8 cellular contexts compared by ENCODE assay signal in the genomic region with DNA sequence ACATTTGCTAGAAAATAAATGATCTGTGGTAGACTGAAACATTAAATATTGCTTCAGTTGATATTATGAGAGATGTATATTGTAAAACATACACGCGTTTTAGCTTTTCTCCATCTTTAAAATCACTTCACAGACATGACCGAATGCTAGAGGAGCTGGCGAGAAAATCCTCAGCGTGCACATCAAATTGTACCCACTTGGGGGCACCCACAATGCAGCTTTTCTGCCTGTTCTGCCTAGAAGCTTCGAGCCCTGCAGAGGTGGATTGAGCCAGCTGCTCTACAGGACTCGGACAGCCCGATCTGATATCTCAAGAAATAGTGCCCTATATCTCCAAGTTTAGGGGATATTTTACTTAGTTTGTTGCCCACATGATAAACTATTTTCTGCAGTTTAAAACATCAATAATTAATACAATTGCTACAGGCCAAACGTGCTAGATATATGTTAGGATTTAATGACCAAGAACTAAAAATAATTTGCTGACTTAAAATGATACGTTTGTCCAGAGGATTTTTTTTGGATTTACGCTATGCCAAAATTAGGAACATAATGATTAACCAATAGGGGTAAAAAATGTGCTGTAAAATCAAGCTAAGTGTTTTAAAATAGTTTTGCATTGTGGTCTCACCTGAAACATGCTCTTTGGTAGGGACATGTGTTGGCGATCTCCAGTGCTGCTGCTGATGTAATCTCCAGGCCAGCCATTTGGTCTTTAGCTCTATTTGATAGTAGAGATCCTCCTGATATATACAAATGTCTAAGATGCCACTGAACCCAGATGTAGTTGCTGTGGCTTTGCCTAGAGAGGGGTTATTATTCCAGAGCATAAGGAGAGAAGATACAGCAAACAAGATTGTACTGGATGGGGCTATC. TPM values are rescaled to one million over a fixed set of nuclear protein-coding genes. Genes with fewer than 3 reads are reported as not detected.
DNase-seq lines count a peak whose midpoint lies in the region; ATAC-seq and TF ChIP-seq lines count a peak whose summit lies in the region.

No MANE protein-coding gene starts in this region.

- H3K9me3 Mint-ChIP-seq in activated naive CD4-positive, alpha-beta T cell treated with anti-CD3 and anti-CD28 coated beads, Interleukin-2, amount 50 U/mL, for 72 hours: no peaks in the 10 kb centered on the region

- H3K27ac ChIP-seq in RWPE1: no peak overlapping the region

- H3K27ac Mint-ChIP-seq in activated naive CD4-positive, alpha-beta T cell treated with anti-CD3 and anti-CD28 coated beads, Interleukin-2, amount 50 U/mL, for 72 hours: no peak overlapping the region

- POLR2A ChIA-PET in RWPE1 (lab: Yijun Ruan, JAX; ENCODE audit: low non-redundant PET): no interaction called here

- no peaks in the 10 kb centered on the region for H3K36me3 Mint-ChIP-seq in activated naive CD4-positive, alpha-beta T cell treated with anti-CD3 and anti-CD28 coated beads, Interleukin-2, amount 50 U/mL, for 72 hours

- peak; percentile 76 for ATAC-seq in GM21619 (IDR thresholded peaks at IDR 0.05; ENCODE audit: unreplicated experiment)
- peak; percentile 56 to 89 for ATAC-seq in activated naive CD4-positive, alpha-beta T cell treated with anti-CD3 and anti-CD28 coated beads, Interleukin-2, amount 50 U/mL, for 72 hours
- no peak for ATAC-seq in HG03095 (IDR thresholded peaks at IDR 0.05; ENCODE audit: unreplicated experiment)

- DNase-seq in EH (ENCODE audit: low read depth): peak; percentile 57
- peak; percentile 68 for DNase-seq in LHCN-M2 (ENCODE audit: low read depth)
- peak; percentile 24 for DNase-seq in RWPE1 (ENCODE audit: low spot score)
- peak in 1 of 2 donors; percentile 52 for DNase-seq in activated naive CD4-positive, alpha-beta T cell treated with anti-CD3 and anti-CD28 coated beads, Interleukin-2, amount 50 U/mL, for 72 hours (ENCODE audit: low spot score in 2 of 2)
- peak; percentile 28 for DNase-seq in iPS DF 19.7 (ENCODE audit: low read depth, low spot score)
- peak; percentile 25 to 51 for DNase-seq in stimulated activated CD4-positive, alpha-beta T cell treated with anti-CD3 and anti-CD28 coated beads, Interleukin-15, amount 100 ng/mL, for 48 hours (ENCODE audit: low read depth in 2 of 2)

- CTCF ChIA-PET in RWPE1 (lab: Yijun Ruan, JAX): interaction anchor here (0.5 to 1.0 kb wide), 5 partner anchors 9 to 1973 kb away, joined by 3 to 5 read pairs (median 3); partner anchors contain the start of gene HOXD13

- TF ChIP-seq CTCF in RWPE1 (conservative IDR thresholded peaks at IDR 0.05; ENCODE audit: low read depth): peak; percentile 62

RNA-seq across cellular contexts. Expression of gene ATP5MC3, which starts 22.3 kb away (rescaled TPM):
- 176 and 215 TPM in 2 replicates for total RNA-seq in LHCN-M2 (2014; rRNA removed)
- polyA plus RNA-seq in LHCN-M2 (2012): 439 TPM
- 100 to 1,000 TPM; 317 to 414 TPM for total RNA-seq in activated naive CD4-positive, alpha-beta T cell treated with anti-CD3 and anti-CD28 coated beads, Interleukin-2, amount 50 U/mL, for 72 hours

RNA-seq across cellular contexts. Expression of gene ATF2, which starts 35.9 kb away (rescaled TPM):
- 35.5 and 37.3 TPM in 2 replicates for total RNA-seq in LHCN-M2 (2014; rRNA removed)
- 10.6 TPM for polyA plus RNA-seq in LHCN-M2 (2012)
- total RNA-seq in activated naive CD4-positive, alpha-beta T cell treated with anti-CD3 and anti-CD28 coated beads, Interleukin-2, amount 50 U/mL, for 72 hours: 10 to 100 TPM; 61.3 to 77.3 TPM
